Comparison of ENCODE assay signal across 8 cellular contexts in the genomic region with DNA sequence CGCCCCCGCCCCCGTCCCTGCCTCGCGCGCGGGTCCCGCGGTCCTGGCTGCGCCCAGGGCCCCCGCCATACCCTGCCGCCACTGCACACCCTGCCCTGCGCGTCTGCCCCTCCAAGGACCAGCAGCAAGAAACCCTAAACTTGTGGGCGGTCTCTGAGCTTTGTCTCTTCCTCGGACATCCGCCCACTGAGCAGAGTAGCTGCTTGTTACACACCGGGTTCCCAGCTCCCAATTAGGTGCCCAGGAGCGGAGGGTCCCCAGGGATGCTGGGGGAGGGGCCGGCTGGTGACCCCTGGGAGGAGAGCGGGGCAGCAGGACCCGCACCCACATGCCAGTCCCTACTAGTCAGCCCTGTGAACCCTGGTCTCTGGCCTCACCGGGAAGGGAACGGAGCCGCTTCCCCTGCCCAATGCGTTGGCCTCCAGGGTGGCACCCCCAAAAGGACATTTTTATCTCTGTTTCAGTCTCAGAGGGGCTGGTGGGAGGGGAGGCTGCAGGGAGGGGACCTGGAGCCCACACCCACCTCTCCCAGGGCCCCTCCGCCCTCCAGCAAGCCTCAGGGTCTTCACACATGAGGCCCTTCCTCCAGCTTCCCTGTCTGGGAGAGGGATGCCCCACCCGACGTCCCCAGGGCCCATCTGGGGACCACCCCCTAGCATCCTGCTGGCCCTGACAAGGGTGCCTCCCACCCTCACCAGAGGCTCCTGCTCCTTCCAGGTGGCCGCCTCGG. TPM values are rescaled to one million over a fixed set of nuclear protein-coding genes. Genes with fewer than 3 reads are reported as not detected.
A peak's percentile ranks its signal among the peaks of the same experiment; 100 is the strongest.
DNase-seq lines count a peak whose midpoint lies in the region; ATAC-seq and TF ChIP-seq lines count a peak whose summit lies in the region.

No MANE protein-coding gene starts in this region.

- peak overlapping the region; percentile 67 for H3K27ac Mint-ChIP-seq in Caco-2 (ENCODE audit: unreplicated experiment)

- H3K27me3 ChIP-seq in Caco-2 (replicated peaks; ENCODE audit: control insufficient read depth, insufficient read depth, low read length), result no peaks in the 10 kb centered on the region
- peaks cover 20% of the 10 kb centered on the region; the same call in 1 of the 2 replicates for H3K27me3 ChIP-seq in HUES6 (ENCODE audit: control insufficient read depth, insufficient read depth, low read length)
- H3K27me3 ChIP-seq in colonic mucosa, result no peaks in the 10 kb centered on the region
- H3K27me3 ChIP-seq in neural cell (ENCODE audit: insufficient read depth, low read depth, low read length), result no peaks in the 10 kb centered on the region

- no peaks in the 10 kb centered on the region for H3K36me3 ChIP-seq in Caco-2 (ENCODE audit: control insufficient read depth, insufficient read depth, low read length)
- no peaks in the 10 kb centered on the region for H3K36me3 ChIP-seq in HUES6 (ENCODE audit: control insufficient read depth, insufficient read depth, low read length)
- no peaks in the 10 kb centered on the region for H3K36me3 ChIP-seq in colonic mucosa
- no peaks in the 10 kb centered on the region for H3K36me3 ChIP-seq in neural cell (ENCODE audit: insufficient read depth, low read length)

- H3K27me3 Mint-ChIP-seq in Caco-2 (ENCODE audit: insufficient read depth, unreplicated experiment), result no peaks in the 10 kb centered on the region

- no peak for TF ChIP-seq EP300 in neural cell (conservative IDR thresholded peaks at IDR 0.05; ENCODE audit: poor library complexity, severe bottlenecking)

- peak overlapping the region; percentile 37 for H3K4me2 ChIP-seq in neural cell (ENCODE audit: low read length)

- no peak for TF ChIP-seq RAD21 in neural cell (conservative IDR thresholded peaks at IDR 0.05)

- H3K4me3 ChIP-seq in Caco-2 (ENCODE audit: low read depth, low read length) (peak overlapping the region; percentile 73), HUES6 (ENCODE audit: low read depth, low read length) (peak overlapping the region; percentile 70), colonic mucosa (peak overlapping the region; percentile 54), neural cell (ENCODE audit: low read length) (peak overlapping the region; percentile 62)

- no peaks in the 10 kb centered on the region for H3K9me3 ChIP-seq in Caco-2
- H3K9me3 ChIP-seq in HUES6 (ENCODE audit: control insufficient read depth, insufficient read depth, low read depth, low read length), result no peaks in the 10 kb centered on the region
- no peaks in the 10 kb centered on the region for H3K9me3 ChIP-seq in colonic mucosa
- H3K9me3 ChIP-seq in neural cell (ENCODE audit: low read length), result no peaks in the 10 kb centered on the region

- H3K4me3 Mint-ChIP-seq in Caco-2 (ENCODE audit: unreplicated experiment), result peak overlapping the region; percentile 79

- peaks cover 4% of the 10 kb centered on the region for H4K20me1 ChIP-seq in neural cell (ENCODE audit: insufficient read depth)

- intact Hi-C loops in Caco-2 (cut with micrococcal nuclease; ENCODE audit: unreplicated experiment), result loop anchor here (1.0 to 5.0 kb wide), 5 partner anchors 11 to 1340 kb away; partner anchors contain the start of genes ADRM1, GMEB2, PTK6 and STMN3
- intact Hi-C loops in colonic mucosa (cut with DNase I), result no loop called here

- DNase-seq in Caco-2 (peak in 1 of 2 experiments; percentile 74), colonic mucosa (peak; percentile 39), nucleus accumbens (lab: John Stamatoyannopoulos, UW) (no peak), cerebellar nuclear complex (lab: John Stamatoyannopoulos, UW) (no peak), NCI-H524 treated with DMSO at 0.1 percent for 48 hours (lab: John Stamatoyannopoulos, UW) (no peak)

- H3K9ac ChIP-seq in HUES6 (ENCODE audit: low read length), result peak overlapping the region; percentile 34
- peak overlapping the region; percentile 54 to 88 for H3K9ac ChIP-seq in colonic mucosa (ENCODE audit: low read depth in 2 of 2, low read length in 2 of 2)
- H3K9ac ChIP-seq in neural cell (ENCODE audit: low read length), result peak overlapping the region; percentile 46

- H3K4me1 Mint-ChIP-seq in Caco-2 (ENCODE audit: low read depth, unreplicated experiment), result peaks cover 8% of the 10 kb centered on the region

- CTCF ChIA-PET in Caco-2 (lab: Charles Lee), result interaction anchor here (0.5 to 2.1 kb wide), 20 partner anchors 9 to 1749 kb away, joined by 3 to 62 read pairs (median 5); partner anchors contain the start of genes GMEB2, HELZ2, PPDPF and PRPF6

- no peak for TF ChIP-seq CTCF in Caco-2 (IDR thresholded peaks at IDR 0.05; ENCODE audit: insufficient read depth in 1 of 2, low read depth in 1 of 2, low read length in 1 of 2, severe bottlenecking in 1 of 2, unreplicated experiment in 1 of 2)
- no peak for TF ChIP-seq CTCF in colonic mucosa (IDR thresholded peaks at IDR 0.05)
- TF ChIP-seq CTCF in neural cell (IDR thresholded peaks at IDR 0.05; ENCODE audit: poor library complexity, severe bottlenecking), result no peak

- H3K27ac ChIP-seq in HUES6 (ENCODE audit: low read depth, low read length) (no peak overlapping the region; the same call in 1 of the 2 replicates), colonic mucosa (peak overlapping the region; percentile 73), neural cell (ENCODE audit: low read length) (peak overlapping the region; percentile 40)

- H2AFZ ChIP-seq in neural cell (ENCODE audit: low read depth, low read length), result no peak overlapping the region

- H3K9me2 ChIP-seq in neural cell (ENCODE audit: insufficient read depth, low read length), result no peaks in the 10 kb centered on the region

- no peaks in the 10 kb centered on the region for H3K79me2 ChIP-seq in neural cell (replicated peaks; ENCODE audit: insufficient read depth, low read length)

- ATAC-seq in HG03039 (IDR thresholded peaks at IDR 0.05; ENCODE audit: unreplicated experiment), result no peak

- POLR2A ChIA-PET in Caco-2 (lab: Charles Lee), result interaction anchor here (0.5 to 2.1 kb wide), 14 partner anchors 10 to 429 kb away, joined by 3 to 30 read pairs (median 8); partner anchors contain the start of genes ARFRP1, GMEB2, HELZ2 and PPDPF

- no peaks in the 10 kb centered on the region for H3F3A ChIP-seq in neural cell (ENCODE audit: insufficient read depth, low read length, poor library complexity, severe bottlenecking)

- H3K36me3 Mint-ChIP-seq in Caco-2 (ENCODE audit: insufficient read depth, unreplicated experiment), result peaks cover 25% of the 10 kb centered on the region

- BruUV-seq in Caco-2 (replicated peaks; lab: Mats Ljungman, UMichigan), result no TSS peak

- peaks cover 21% of the 10 kb centered on the region for H3K4me1 ChIP-seq in Caco-2
- H3K4me1 ChIP-seq in HUES6 (ENCODE audit: control insufficient read depth, insufficient read depth, low read length), result peaks cover 13% of the 10 kb centered on the region
- H3K4me1 ChIP-seq in colonic mucosa, result peaks cover 3% of the 10 kb centered on the region

- H3K9me3 Mint-ChIP-seq in Caco-2 (ENCODE audit: unreplicated experiment), result no peaks in the 10 kb centered on the region

TF ChIP-seq in neural cell, 6 proteins besides CTCF, POLR2A, EP300 and RAD21:
- TF ChIP-seq REST (IDR thresholded peaks at IDR 0.05; ENCODE audit: borderline replicate concordance) (peak; percentile 0), TAF1 (IDR thresholded peaks at IDR 0.05; ENCODE audit: low read depth) (no peak)

RNA-seq across cellular contexts. Expression of gene STMN3, which starts 10.5 kb away (rescaled TPM):
- total RNA-seq in Caco-2 (2022) (27.4 and 27.9 TPM in 2 replicates), colonic mucosa (1 to 10 TPM; 2.5 to 5.3 TPM)
- polyA plus RNA-seq in neural cell, result 268 and 322 TPM in 2 replicates
- 161 and 172 TPM in 2 replicates for polyA minus RNA-seq in neural cell

RNA-seq across cellular contexts. Expression of gene RTEL1, which starts 15.4 kb away (rescaled TPM):
- 51.1 and 61.6 TPM in 2 replicates for total RNA-seq in Caco-2 (2022)
- total RNA-seq in colonic mucosa, result 10 to 100 TPM; 25.7 to 34.9 TPM
- 29.2 and 31.9 TPM in 2 replicates for polyA plus RNA-seq in neural cell
- polyA minus RNA-seq in neural cell, result 10.7 and 17.8 TPM in 2 replicates

RNA-seq across cellular contexts. Expression of gene GMEB2, which starts 15.8 kb away (rescaled TPM):
- total RNA-seq in Caco-2 (2022) (20.6 and 21.5 TPM in 2 replicates), colonic mucosa (10 to 100 TPM; 11.5 to 14.8 TPM)
- 13.7 and 14.1 TPM in 2 replicates for polyA plus RNA-seq in neural cell
- 16.0 and 17.8 TPM in 2 replicates for polyA minus RNA-seq in neural cell

RNA-seq across cellular contexts. Expression of gene TNFRSF6B, which starts 53.8 kb away (rescaled TPM):
- not detected in 2 replicates for total RNA-seq in Caco-2 (2022)
- 1 to 10 TPM in 1 of 2 donors, not detected in 1; 7.5 TPM for total RNA-seq in colonic mucosa
- polyA plus RNA-seq in neural cell, result 9.4 TPM in 1 of 2 replicates, not detected in the other
- not detected in 2 replicates for polyA minus RNA-seq in neural cell
